Comparison of ENCODE assay signal across 19 cellular contexts in genomic region chr18:24868760-24869237, GRCh38.
A peak's percentile ranks its signal among the peaks of the same experiment; 100 is the strongest.
DNase-seq lines count a peak whose midpoint lies in the region; ATAC-seq, FAIRE-seq and TF ChIP-seq lines count a peak whose summit lies in the region.
"Had no signal": no experiment of that assay in that cellular context is flagged by ENCODE, and none has a peak within 500 bp of the region (broad histone marks: within the 10 kb centered on the region; RNA-seq: fewer than 3 reads in every experiment).

No MANE protein-coding gene starts in this region.

- H3K27ac Mint-ChIP-seq in T-cell, result no peak overlapping the region
- H3K27ac Mint-ChIP-seq: stimulated activated naive CD8-positive, alpha-beta T cell treated with anti-CD3 and anti-CD28 coated beads, Interleukin-15, Interleukin-2, amounts not matched to agents 100 ng/mL and 50 ng/mL, for 24 hours had no signal

- H3K27ac ChIP-seq in SJCRH30, result no peak overlapping the region
- H3K27ac ChIP-seq: colonic mucosa, heart right ventricle had no signal

- H3K4me3 Mint-ChIP-seq in T-cell, result no peak overlapping the region
- H3K4me3 Mint-ChIP-seq: stimulated activated naive CD8-positive, alpha-beta T cell treated with anti-CD3 and anti-CD28 coated beads, Interleukin-15, Interleukin-2, amounts not matched to agents 100 ng/mL and 50 ng/mL, for 24 hours had no signal

- FAIRE-seq in GM12891 (lab: Jason Lieb, UNC), result no peak

- DNase-seq in AG04449 (ENCODE audit: low read depth, low spot score) (peak; percentile 23), GM04504 (ENCODE audit: low read depth) (peak; percentile 64), SJCRH30 (peak in 1 of 2 experiments; percentile 9), iris pigment epithelial cell (ENCODE audit: low read depth) (peak; percentile 63), T-cell (no peak), D341Med (ENCODE audit: low spot score) (no peak), GM12891 (ENCODE audit: insufficient read length, low spot score) (no peak)
- DNase-seq: activated gamma-delta T cell, aorta, Caco-2, colonic mucosa, heart right ventricle, kidney glomerular epithelial cell, MM.1S, NCI-H1930, NCI-H526 treated with DMSO at 0.1 percent for 48 hours, posterior cingulate gyrus had no signal

- no peak for TF ChIP-seq CTCF in AG04449 (IDR thresholded peaks at IDR 0.05; ENCODE audit: insufficient read depth, low read length, missing control alignments)

- no peaks in the 10 kb centered on the region for H3K27me3 ChIP-seq in SJCRH30
- H3K27me3 ChIP-seq: colonic mucosa, heart right ventricle had no signal

- H3K4me1 Mint-ChIP-seq in T-cell, result no peaks in the 10 kb centered on the region

- H3K9me3 Mint-ChIP-seq in T-cell, result peaks cover 0 to 3% (median 0%) of the 10 kb centered on the region in 3 donors
- H3K9me3 Mint-ChIP-seq: stimulated activated naive CD8-positive, alpha-beta T cell treated with anti-CD3 and anti-CD28 coated beads, Interleukin-15, Interleukin-2, amounts not matched to agents 100 ng/mL and 50 ng/mL, for 24 hours had no signal

- POLR2A ChIA-PET in AG04449 (lab: Yijun Ruan, JAX) (no interaction called here), T-cell (lab: Charles Lee) (no interaction called here)

- TF ChIP-seq POLR2A in GM12891 (IDR thresholded peaks at IDR 0.05; ENCODE audit: low read depth, low read length), result no peak

- no peaks in the 10 kb centered on the region for H3K9me3 ChIP-seq in SJCRH30 (replicated peaks)
- H3K9me3 ChIP-seq: Caco-2, colonic mucosa, heart right ventricle had no signal

- H3K4me3 ChIP-seq in AG04449 (ENCODE audit: low read depth, low read length) (no peak overlapping the region), SJCRH30 (0 out of 2 replicates have a peak overlapping the region, but pooled peaks have one; percentile 14)
- H3K4me3 ChIP-seq: colonic mucosa, heart right ventricle had no signal

- no peaks in the 10 kb centered on the region for H3K36me3 ChIP-seq in SJCRH30
- H3K36me3 ChIP-seq: colonic mucosa, heart right ventricle had no signal

- peaks cover 0 to 5% of the 10 kb centered on the region in 2 donors for H3K27me3 Mint-ChIP-seq in T-cell
- H3K27me3 Mint-ChIP-seq: stimulated activated naive CD8-positive, alpha-beta T cell treated with anti-CD3 and anti-CD28 coated beads, Interleukin-15, Interleukin-2, amounts not matched to agents 100 ng/mL and 50 ng/mL, for 24 hours had no signal

- CTCF ChIA-PET in AG04449 (lab: Yijun Ruan, JAX), result interaction anchor here (1.6 kb wide), 1 partner anchor 9 kb away, joined by 3 read pairs; no protein-coding TSS in a partner anchor
- CTCF ChIA-PET in T-cell (lab: Charles Lee), result no interaction called here

- no peaks in the 10 kb centered on the region for H3K4me1 ChIP-seq in SJCRH30
- H3K4me1 ChIP-seq: Caco-2, heart right ventricle had no signal

- no peak for ATAC-seq in T-cell (replicated peaks in 1 of 4)
- no peak for ATAC-seq in activated CD4-positive, CD25-positive, alpha-beta regulatory T cell treated with anti-CD3 and anti-CD28 coated beads, Interleukin-2, amount 50 U/mL, for 24 hours
- ATAC-seq: heart right ventricle had no signal

- no peaks in the 10 kb centered on the region for H3K36me3 Mint-ChIP-seq in T-cell

TF ChIP-seq in GM12891, 5 proteins besides CTCF, POLR2A, EP300 and RAD21:
- TF ChIP-seq PAX5 (IDR thresholded peaks at IDR 0.05; ENCODE audit: insufficient read depth, low read length, severe bottlenecking), result no peak
- no peak for TF ChIP-seq POLR2AphosphoS5 (IDR thresholded peaks at IDR 0.05; ENCODE audit: low read depth, low read length)
- TF ChIP-seq POU2F2 (IDR thresholded peaks at IDR 0.05; ENCODE audit: low read depth, low read length), result no peak
- no peak for TF ChIP-seq SPI1 (IDR thresholded peaks at IDR 0.05; ENCODE audit: low read depth, low read length)
- no peak for TF ChIP-seq TAF1 (IDR thresholded peaks at IDR 0.05; ENCODE audit: low read depth, low read length)

Comparison
In these comparisons a context has a peak if more than half of its experiments do, and no peak if none do; other contexts are left out.
1. DNase-seq: peak in AG04449 (single experiment), GM04504 (single experiment) and iris pigment epithelial cell (single experiment); none in T-cell (0 of 34), D341Med (single experiment) and GM12891 (single experiment).